Comparison of ENCODE assay signal across 8 cellular contexts in the genomic region with DNA sequence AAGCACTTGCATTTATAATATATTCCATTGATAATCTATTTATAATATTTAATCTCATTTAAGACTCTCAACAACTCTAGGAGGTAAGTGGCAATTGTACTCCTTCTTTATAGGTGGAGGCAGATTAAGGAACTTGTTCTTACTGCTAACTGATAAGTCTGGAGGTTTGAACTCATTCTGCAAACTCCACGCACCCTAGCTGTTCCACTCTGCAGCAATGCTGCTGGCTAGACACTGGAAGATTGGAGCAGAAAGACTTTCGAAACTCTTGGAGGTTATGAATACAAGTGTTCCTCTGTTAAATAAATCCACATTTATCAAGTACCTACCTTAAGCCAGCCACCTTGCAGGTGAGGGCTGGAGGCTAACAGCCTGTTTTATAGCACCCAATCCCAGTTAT. TPM values are rescaled to one million over a fixed set of nuclear protein-coding genes. Genes with fewer than 3 reads are reported as not detected.
A peak's percentile ranks its signal among the peaks of the same experiment; 100 is the strongest.
DNase-seq lines count a peak whose midpoint lies in the region; ATAC-seq, FAIRE-seq and TF ChIP-seq lines count a peak whose summit lies in the region.

No MANE protein-coding gene starts in this region.

- DNase-seq in HFF-Myc (ENCODE audit: extremely low read depth, low read depth) (no peak), activated B cell treated with CpG ODN at 0.5 μM for 24 hours (no peak), keratinocyte (ENCODE audit: low read depth, low spot score) (no peak), thoracic aorta (ENCODE audit: low spot score) (no peak)
- no peak for DNase-seq in activated effector memory CD4-positive, alpha-beta T cell treated with anti-CD3 and anti-CD28 coated beads, Interleukin-2, amount 50 U/mL, for 16 hours

- H3K36me3 ChIP-seq in BLaER1 = peaks cover 12% of the 10 kb centered on the region; the same call in 1 of the 2 replicates
- H3K36me3 ChIP-seq in keratinocyte (ENCODE audit: control insufficient read depth in 2 of 2, extremely low read depth in 1 of 2, insufficient read depth in 2 of 2, low read length in 2 of 2) = no peaks in the 10 kb centered on the region
- H3K36me3 ChIP-seq in thoracic aorta = no peaks in the 10 kb centered on the region

- peak overlapping the region; percentile 74 for H3K4me2 ChIP-seq in BLaER1
- H3K4me2 ChIP-seq in keratinocyte (ENCODE audit: control insufficient read depth, extremely low read depth, insufficient read depth, low read depth, low read length) = peak overlapping the region; percentile 68

- peak overlapping the region; percentile 99 for H3K4me3 Mint-ChIP-seq in activated B cell treated with CpG ODN at 0.5 μM for 24 hours

- H3K9ac ChIP-seq in BLaER1 = peak overlapping the region; percentile 99
- peak overlapping the region; percentile 84 for H3K9ac ChIP-seq in keratinocyte (ENCODE audit: control insufficient read depth, extremely low read depth, insufficient read depth, low read length)

- FAIRE-seq in keratinocyte (lab: Jason Lieb, UNC) = no peak

- H3K9me3 Mint-ChIP-seq in activated B cell treated with CpG ODN at 0.5 μM for 24 hours = no peaks in the 10 kb centered on the region

- dilution Hi-C loops in keratinocyte (cut with MboI; ENCODE audit: extremely low pct_ligation_motif_present, low sequenced_read_pairs) = no loop called here

- intact Hi-C loops in activated B cell treated with CpG ODN at 0.5 μM for 24 hours (cut with micrococcal nuclease) = loop anchor here (1.0 to 5.0 kb wide), 4 partner anchors 113 to 1885 kb away; partner anchors contain the start of genes FAM229B and TUBE1

- H3K27ac Mint-ChIP-seq in activated B cell treated with CpG ODN at 0.5 μM for 24 hours = no peak overlapping the region

- CTCF ChIA-PET in activated B cell treated with CpG ODN at 0.5 μM for 24 hours (lab: Charles Lee) = interaction anchor here (0.8 kb wide), 1 partner anchor 8 kb away, joined by 3 read pairs; no protein-coding TSS in a partner anchor

- no peak for TF ChIP-seq CTCF in HFF-Myc (IDR thresholded peaks at IDR 0.05; ENCODE audit: low read depth, low read length, missing control alignments)
- no peak for TF ChIP-seq CTCF in activated B cell treated with CpG ODN at 0.5 μM for 24 hours (IDR thresholded peaks at IDR 0.05)
- TF ChIP-seq CTCF in keratinocyte (optimal IDR thresholded peaks at IDR 0.05 in 1 of 3, IDR thresholded peaks at IDR 0.05 in 1 of 3, conservative IDR thresholded peaks at IDR 0.05 in 1 of 3; ENCODE audit: extremely low read depth in 1 of 3, insufficient read depth in 2 of 3, low read length in 3 of 3) = no peak
- TF ChIP-seq CTCF in thoracic aorta (IDR thresholded peaks at IDR 0.05) = no peak

- no peaks in the 10 kb centered on the region for H3K9me1 ChIP-seq in keratinocyte (ENCODE audit: control insufficient read depth, extremely low read depth, insufficient read depth, low read length)

- no peaks in the 10 kb centered on the region for H3K27me3 ChIP-seq in BLaER1
- no peaks in the 10 kb centered on the region for H3K27me3 ChIP-seq in keratinocyte (ENCODE audit: control insufficient read depth, extremely low read depth, insufficient read depth, low read length)
- no peaks in the 10 kb centered on the region for H3K27me3 ChIP-seq in thoracic aorta (replicated peaks; ENCODE audit: insufficient read depth)

- H4K20me1 ChIP-seq in BLaER1 = peaks cover 33% of the 10 kb centered on the region
- H4K20me1 ChIP-seq in keratinocyte (ENCODE audit: control insufficient read depth, extremely low read depth, insufficient read depth, low read length) = peaks cover 17% of the 10 kb centered on the region

- H3K27me3 Mint-ChIP-seq in activated B cell treated with CpG ODN at 0.5 μM for 24 hours = no peaks in the 10 kb centered on the region

- peak overlapping the region; percentile 94 for H2AFZ ChIP-seq in keratinocyte (ENCODE audit: control insufficient read depth, low read length)

- H3K9me3 ChIP-seq in BLaER1 = no peaks in the 10 kb centered on the region
- H3K9me3 ChIP-seq in keratinocyte (ENCODE audit: control insufficient read depth, low read depth, low read length) = no peaks in the 10 kb centered on the region
- no peaks in the 10 kb centered on the region for H3K9me3 ChIP-seq in thoracic aorta

- no peak for ATAC-seq in activated B cell treated with CpG ODN at 0.5 μM for 24 hours (ENCODE audit: low read depth)
- ATAC-seq in thoracic aorta (ENCODE audit: insufficient number of reproducible peaks, low FRiP score, low read depth) = no peak
- ATAC-seq in HG03469 (IDR thresholded peaks at IDR 0.05; ENCODE audit: unreplicated experiment) = no peak
- no peak for ATAC-seq in HG02840 (IDR thresholded peaks at IDR 0.05; ENCODE audit: low FRiP score, unreplicated experiment)

- H3K36me3 Mint-ChIP-seq in activated B cell treated with CpG ODN at 0.5 μM for 24 hours (ENCODE audit: low read depth) = peaks cover 9% of the 10 kb centered on the region

- H3K4me3 ChIP-seq in BLaER1 (peak overlapping the region; percentile 98), HFF-Myc (replicated peaks; ENCODE audit: low read depth, low read length) (peak overlapping the region; percentile 96), keratinocyte (ENCODE audit: control insufficient read depth in 2 of 3, extremely low read depth in 1 of 3, insufficient read depth in 2 of 3, low read depth in 1 of 3, low read length in 3 of 3) (peak overlapping the region; percentile 85 to 98 (median 85)), thoracic aorta (peak overlapping the region; percentile 99)

- peaks cover 43% of the 10 kb centered on the region for H3K79me2 ChIP-seq in keratinocyte (ENCODE audit: control insufficient read depth, insufficient read depth, low read length)

- peak overlapping the region; percentile 98 for H3K27ac ChIP-seq in BLaER1
- H3K27ac ChIP-seq in keratinocyte (ENCODE audit: control insufficient read depth, insufficient read depth, low read length) = no peak overlapping the region
- H3K27ac ChIP-seq in thoracic aorta = peak overlapping the region in 1 of 2 donors; percentile 85

- H3K4me1 ChIP-seq in BLaER1 (peaks cover 32% of the 10 kb centered on the region), keratinocyte (ENCODE audit: control insufficient read depth, extremely low read depth, insufficient read depth, low read length) (peaks cover 18% of the 10 kb centered on the region), thoracic aorta (ENCODE audit: control insufficient read depth in 1 of 2, low read depth in 2 of 2) (peaks cover 15 to 23% of the 10 kb centered on the region in 2 donors)

- POLR2A ChIA-PET in activated B cell treated with CpG ODN at 0.5 μM for 24 hours (lab: Charles Lee) = interaction anchor here (0.5 to 1.2 kb wide), 6 partner anchors 9 to 1885 kb away, joined by 4 to 8 read pairs (median 5); partner anchors contain the start of gene TUBE1

- H3K4me1 Mint-ChIP-seq in activated B cell treated with CpG ODN at 0.5 μM for 24 hours = peaks cover 36% of the 10 kb centered on the region

RNA-seq across cellular contexts. Expression of gene HDAC2, which starts 0.8 kb away (rescaled TPM):
- total RNA-seq in activated B cell treated with CpG ODN at 0.5 μM for 24 hours = 60.0 and 68.4 TPM in 2 replicates
- 120 to 222 TPM (median 133 TPM) in 3 replicates for polyA plus RNA-seq in keratinocyte
- polyA plus RNA-seq in keratinocyte (2011; ENCODE audit: low read depth) = 121 TPM
- 107 and 217 TPM in 2 replicates for polyA plus RNA-seq in keratinocyte (2011; cell fraction: cytosol; rRNA removed)
- polyA plus RNA-seq in keratinocyte (2011; cell fraction: nucleus; rRNA removed) = 114 and 143 TPM in 2 replicates
- 116 and 144 TPM in 2 replicates for polyA plus RNA-seq in keratinocyte (2012; ENCODE audit: low replicate concordance)
- 34.5 to 273 TPM (median 116 TPM) in 3 replicates for polyA minus RNA-seq in keratinocyte
- 132 TPM for polyA minus RNA-seq in keratinocyte (2011; cell fraction: cytosol; rRNA and poly(A)+ RNA removed)
- 39.5 and 76.5 TPM in 2 replicates for polyA minus RNA-seq in keratinocyte (2011; cell fraction: nucleus; rRNA and poly(A)+ RNA removed)
- total RNA-seq in thoracic aorta = 10 to 100 TPM; 29.9 to 49.5 TPM
